In genomic region chr18:34643982-34644381, GRCh38 we compare ENCODE assay signal across 16 cellular contexts.
DNase-seq lines count a peak whose midpoint lies in the region; TF ChIP-seq lines count a peak whose summit lies in the region.
"Had no signal": no experiment of that assay in that cellular context is flagged by ENCODE, and none has a peak within 500 bp of the region (broad histone marks: within the 10 kb centered on the region; RNA-seq: fewer than 3 reads in every experiment).

No MANE protein-coding gene starts in this region.

- H2AFZ ChIP-seq in ACC112 (ENCODE audit: low read length, unreplicated experiment), result peak overlapping the region; percentile 12
- no peak overlapping the region for H2AFZ ChIP-seq in GM23248
- H2AFZ ChIP-seq in hepatocyte, result no peak overlapping the region

- no peaks in the 10 kb centered on the region for H3K27me3 ChIP-seq in ACC112 (ENCODE audit: insufficient read depth, low read length)
- no peaks in the 10 kb centered on the region for H3K27me3 ChIP-seq in GM23248 (replicated peaks; ENCODE audit: insufficient read depth)
- H3K27me3 ChIP-seq in hepatocyte, result no peaks in the 10 kb centered on the region
- H3K27me3 ChIP-seq: colonic mucosa had no signal

- no peak overlapping the region for H3K27ac ChIP-seq in ACC112 (ENCODE audit: low read depth, low read length)
- H3K27ac ChIP-seq in GM23248, result no peak overlapping the region
- no peak overlapping the region for H3K27ac ChIP-seq in hepatocyte
- H3K27ac ChIP-seq: colonic mucosa, lower lobe of right lung, VCaP had no signal

- WGBS in GM23248 (ENCODE audit: low coverage in 1 of 2, low lambda C conversion rate in 2 of 2, missing lambda C conversion rate in 2 of 2), 2 experiments, result 38 to 53% methylated on average over 2 of the region's 2 CpGs
- WGBS in hepatocyte (ENCODE audit: low lambda C conversion rate, missing lambda C conversion rate), result 43% methylated on average over 2 of the region's 2 CpGs

- H3K4me1 ChIP-seq in ACC112 (ENCODE audit: control insufficient read depth, insufficient read depth, low read length, unreplicated experiment), result peaks cover 18% of the 10 kb centered on the region
- peaks cover 4% of the 10 kb centered on the region; the same call in 1 of the 2 replicates for H3K4me1 ChIP-seq in GM23248 (ENCODE audit: insufficient read depth)
- no peaks in the 10 kb centered on the region for H3K4me1 ChIP-seq in hepatocyte (ENCODE audit: insufficient read depth)
- H3K4me1 ChIP-seq: colonic mucosa, lower lobe of right lung had no signal

- in situ Hi-C loops in GM23248 (cut with MboI), result no loop called here

- H3K4me2 ChIP-seq in GM23248 (ENCODE audit: unreplicated experiment) (no peak overlapping the region), hepatocyte (no peak overlapping the region)

- DNase-seq in GM23248 (peak; percentile 13), choroid plexus epithelial cell (ENCODE audit: low read depth) (peak; percentile 63), hepatocyte (ENCODE audit: low spot score) (no peak), NCI-H524 treated with DMSO at 0.1 percent for 48 hours (lab: John Stamatoyannopoulos, UW) (no peak), amygdala (lab: John Stamatoyannopoulos, UW) (no peak)
- DNase-seq in stimulated activated CD4-positive, alpha-beta T cell treated with anti-CD3 and anti-CD28 coated beads, Interleukin-2, amount 100 ng/mL, for 24 hours, result no peak
- no peak for DNase-seq in activated naive CD4-positive, alpha-beta T cell treated with anti-CD3 and anti-CD28 coated beads, Interleukin-2, amount 50 U/mL, for 16 hours
- DNase-seq: activated CD8-positive, alpha-beta T cell treated with anti-CD3 and anti-CD28 coated beads, Interleukin-2, amount 10 ng/mL, durations not matched to agents 7 days and 5 days; colonic mucosa; DMS79 treated with DMSO at 0.1 percent for 48 hours; lower lobe of right lung; naive thymus-derived CD8-positive, alpha-beta T cell; NCI-H1436; NCI-H526 treated with DMSO at 0.1 percent for 48 hours had no signal

- peaks cover 8% of the 10 kb centered on the region; the same call in 1 of the 2 replicates for H3F3A ChIP-seq in GM23248 (ENCODE audit: insufficient read depth)

- H3K9me2 ChIP-seq in GM23248 (ENCODE audit: insufficient read depth) (no peaks in the 10 kb centered on the region), hepatocyte (replicated peaks; ENCODE audit: insufficient read depth) (no peaks in the 10 kb centered on the region)

- H3K9me3 ChIP-seq in GM23248 (ENCODE audit: low read depth) (no peaks in the 10 kb centered on the region), hepatocyte (ENCODE audit: low read depth) (no peaks in the 10 kb centered on the region)
- H3K9me3 ChIP-seq: colonic mucosa, lower lobe of right lung had no signal

- TF ChIP-seq CTCF in choroid plexus epithelial cell (conservative IDR thresholded peaks at IDR 0.05; ENCODE audit: low read depth, low read length) (peak; percentile 41), hepatocyte (IDR thresholded peaks at IDR 0.05; ENCODE audit: poor library complexity) (peak; percentile 33)

- no peaks in the 10 kb centered on the region for H3K79me2 ChIP-seq in ACC112 (ENCODE audit: control insufficient read depth, insufficient read depth, low read length, unreplicated experiment)
- H3K79me2 ChIP-seq in GM23248 (ENCODE audit: insufficient read depth), result no peaks in the 10 kb centered on the region
- no peaks in the 10 kb centered on the region for H3K79me2 ChIP-seq in hepatocyte

- H3K36me3 ChIP-seq in ACC112 (ENCODE audit: insufficient read depth, low read length) (no peaks in the 10 kb centered on the region), GM23248 (ENCODE audit: low read depth) (no peaks in the 10 kb centered on the region), hepatocyte (replicated peaks; ENCODE audit: insufficient read depth, low read depth) (no peaks in the 10 kb centered on the region)
- H3K36me3 ChIP-seq: colonic mucosa, lower lobe of right lung had no signal

- no peak overlapping the region for H3K9ac ChIP-seq in GM23248

- no peaks in the 10 kb centered on the region for H4K20me1 ChIP-seq in GM23248 (ENCODE audit: insufficient read depth)
- no peaks in the 10 kb centered on the region for H4K20me1 ChIP-seq in hepatocyte (ENCODE audit: insufficient read depth, poor library complexity, severe bottlenecking)

- H3K4me3 ChIP-seq in ACC112 (ENCODE audit: low read depth, low read length) (no peak overlapping the region), GM23248 (no peak overlapping the region), choroid plexus epithelial cell (ENCODE audit: low read depth, low read length) (no peak overlapping the region), hepatocyte (no peak overlapping the region)
- H3K4me3 ChIP-seq: colonic mucosa, lower lobe of right lung had no signal

Comparison
In these comparisons a context has a peak if more than half of its experiments do, and no peak if none do; other contexts are left out.
1. DNase-seq: peak in GM23248 (single experiment) and choroid plexus epithelial cell (single experiment); none in hepatocyte (single experiment), NCI-H524 treated with DMSO at 0.1 percent for 48 hours (single experiment), stimulated activated CD4-positive, alpha-beta T cell treated with anti-CD3 and anti-CD28 coated beads, Interleukin-2, amount 100 ng/mL, for 24 hours (0 of 2), activated naive CD4-positive, alpha-beta T cell treated with anti-CD3 and anti-CD28 coated beads, Interleukin-2, amount 50 U/mL, for 16 hours (single experiment) and amygdala (0 of 56).